In the genomic region with DNA sequence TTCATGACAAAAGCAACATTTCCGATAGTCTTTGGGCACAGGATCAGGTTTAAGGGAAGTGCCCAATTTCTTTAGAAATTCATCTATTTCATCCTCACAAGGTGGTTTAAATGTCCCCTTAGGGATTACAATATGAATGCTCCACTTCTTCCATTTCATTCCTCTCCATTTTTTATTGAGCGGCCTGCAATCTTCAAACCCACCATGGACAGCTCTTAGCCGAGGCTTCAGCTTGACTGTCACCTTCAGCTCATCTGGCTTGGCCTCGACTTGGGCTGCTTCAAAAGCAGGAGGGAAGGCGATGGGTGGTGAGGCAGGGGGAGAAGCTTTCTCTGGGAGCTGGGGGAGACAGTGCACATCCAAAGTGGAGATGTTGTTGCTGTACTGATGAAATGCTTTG, we compare ENCODE assay signal across 22 cellular contexts.
A peak's percentile ranks its signal among the peaks of the same experiment; 100 is the strongest.
DNase-seq lines count a peak whose midpoint lies in the region; ATAC-seq, FAIRE-seq and TF ChIP-seq lines count a peak whose summit lies in the region.
"Had no signal": no experiment of that assay in that cellular context is flagged by ENCODE, and none has a peak within 500 bp of the region (broad histone marks: within the 10 kb centered on the region; RNA-seq: fewer than 3 reads in every experiment).

No MANE protein-coding gene starts in this region.

- CTCF ChIA-PET in SK-N-SH (lab: Yijun Ruan, JAX) (interaction anchor here (1.0 to 1.5 kb wide), 5 partner anchors 8 to 558 kb away, joined by 4 to 5 read pairs (median 4); no protein-coding TSS in a partner anchor), GM12878 (lab: Yijun Ruan, JAX) (interaction anchor here (1.2 to 1.6 kb wide), 2 partner anchors 9 to 12 kb away, joined by 3 read pairs; no protein-coding TSS in a partner anchor), MCF 10A (lab: Yijun Ruan, JAX) (interaction anchor here (0.7 to 2.2 kb wide), 4 partner anchors 9 to 700 kb away, joined by 4 to 6 read pairs (median 6); no protein-coding TSS in a partner anchor)
- CTCF ChIA-PET in CD8-positive, alpha-beta T cell (lab: Charles Lee), result no interaction called here

- in situ Hi-C loops in GM12878 (cut with MboI), result no loop called here

- TF ChIP-seq CTCF in SK-N-SH (IDR thresholded peaks at IDR 0.05) (no peak), GM12878 (IDR thresholded peaks at IDR 0.05 in 2 of 3, conservative IDR thresholded peaks at IDR 0.05 in 1 of 3; ENCODE audit: control insufficient read depth in 2 of 3, extremely low read depth in 1 of 3, insufficient read depth in 1 of 3, low read depth in 3 of 3, low read length in 3 of 3) (no peak), progenitor cell of endocrine pancreas (IDR thresholded peaks at IDR 0.05; ENCODE audit: unreplicated experiment) (no peak), MCF 10A (IDR thresholded peaks at IDR 0.05; ENCODE audit: unreplicated experiment) (no peak)
- TF ChIP-seq CTCF in CD8-positive, alpha-beta T cell (IDR thresholded peaks at IDR 0.05), result no peak

- H3K27ac ChIP-seq in SK-N-SH (ENCODE audit: low read depth in 2 of 2, low read length in 1 of 2), result no peak overlapping the region
- H3K27ac ChIP-seq in CD8-positive, alpha-beta T cell (ENCODE audit: low read depth, low read length), result no peak overlapping the region
- no peak overlapping the region for H3K27ac ChIP-seq in GM12878 (ENCODE audit: control insufficient read depth, insufficient read depth)
- no peak overlapping the region for H3K27ac ChIP-seq in mesenchymal stem cell (ENCODE audit: low read length, poor library complexity, severe bottlenecking)
- H3K27ac ChIP-seq: BLaER1 treated with 17β-estradiol and CSF1 and Interleukin-3, amounts not matched to agents 10 nM and 100 nM had no signal

- POLR2A ChIA-PET in SK-N-SH (lab: Yijun Ruan, JAX), result interaction anchor here (1.3 kb wide), 1 partner anchor 123 kb away, joined by 3 read pairs; no protein-coding TSS in a partner anchor
- POLR2A ChIA-PET in CD8-positive, alpha-beta T cell (lab: Charles Lee), result interaction anchor here (0.8 to 1.1 kb wide), 2 partner anchors 10 to 11 kb away, joined by 3 to 4 read pairs; no protein-coding TSS in a partner anchor
- POLR2A ChIA-PET in GM12878 (lab: Charles Lee), result no interaction called here
- POLR2A ChIA-PET in MCF 10A (lab: Yijun Ruan, JAX), result interaction anchor here (0.7 kb wide), 1 partner anchor 205 kb away, joined by 3 read pairs; no protein-coding TSS in a partner anchor

- H3K36me3 ChIP-seq in SK-N-SH (replicated peaks in 1 of 2; ENCODE audit: control insufficient read depth in 1 of 2, insufficient read depth in 2 of 2, low read length in 1 of 2) (peaks cover 84 to 96% of the 10 kb centered on the region in 2 experiments), GM12878 (ENCODE audit: control insufficient read depth in 2 of 2, insufficient read depth in 2 of 2, low read length in 1 of 2) (peaks cover 21 to 66% of the 10 kb centered on the region in 2 experiments), mesenchymal stem cell (ENCODE audit: control insufficient read depth in 1 of 2, insufficient read depth in 2 of 2, low read depth in 1 of 2, low read length in 2 of 2) (peaks cover 46 to 96% of the 10 kb centered on the region in 2 experiments)
- peaks cover 42% of the 10 kb centered on the region for H3K36me3 ChIP-seq in CD8-positive, alpha-beta T cell (ENCODE audit: insufficient read depth, low read length)

- no peak overlapping the region for H3K4me3 Mint-ChIP-seq in CD8-positive, alpha-beta T cell
- H3K4me3 Mint-ChIP-seq in progenitor cell of endocrine pancreas (ENCODE audit: low read depth) (no peak overlapping the region), MCF 10A (ENCODE audit: unreplicated experiment) (no peak overlapping the region)
- H3K4me3 Mint-ChIP-seq: IgD-negative memory B cell had no signal

- DNase-seq in SK-N-SH (no peak), GM12878 (ENCODE audit: low read depth, low spot score) (no peak), progenitor cell of endocrine pancreas (ENCODE audit: low spot score, unreplicated experiment) (no peak), mesenchymal stem cell (no peak), MCF 10A (ENCODE audit: unreplicated experiment) (no peak), NCI-H2107 (lab: John Stamatoyannopoulos, UW) (no peak)
- DNase-seq in CD8-positive, alpha-beta T cell, result no peak
- DNase-seq: 8988T; AML-193; CD4-positive, CD25-positive, alpha-beta regulatory T cell; COR-L47; DMS153; DMS79 treated with DMSO at 0.1 percent for 48 hours; EL; H7 had no signal

- peak overlapping the region; percentile 14 for H3K27ac Mint-ChIP-seq in CD8-positive, alpha-beta T cell
- H3K27ac Mint-ChIP-seq in progenitor cell of endocrine pancreas, result peak overlapping the region; percentile 33
- no peak overlapping the region for H3K27ac Mint-ChIP-seq in MCF 10A (ENCODE audit: low read depth, unreplicated experiment)

- H3K36me3 Mint-ChIP-seq in CD8-positive, alpha-beta T cell, result peaks cover 79% of the 10 kb centered on the region
- H3K36me3 Mint-ChIP-seq in progenitor cell of endocrine pancreas (ENCODE audit: insufficient read depth), result peaks cover 39% of the 10 kb centered on the region
- peaks cover 81% of the 10 kb centered on the region for H3K36me3 Mint-ChIP-seq in MCF 10A (ENCODE audit: insufficient read depth, unreplicated experiment)

- FAIRE-seq in GM12878 (lab: Jason Lieb, UNC), result no peak
- FAIRE-seq: D721Med, G401.6, GM12892, GM19239 had no signal

- H3K18ac ChIP-seq in mesenchymal stem cell (ENCODE audit: low read depth in 1 of 2, low read length in 2 of 2), result no peak overlapping the region

- H3K79me2 ChIP-seq in SK-N-SH (ENCODE audit: insufficient read depth) (no peaks in the 10 kb centered on the region), GM12878 (ENCODE audit: control insufficient read depth, insufficient read depth, low read length) (no peaks in the 10 kb centered on the region)

- peaks cover 47% of the 10 kb centered on the region for H4K20me1 ChIP-seq in SK-N-SH (ENCODE audit: insufficient read depth)
- no peaks in the 10 kb centered on the region for H4K20me1 ChIP-seq in GM12878 (ENCODE audit: control insufficient read depth, insufficient read depth)

- no peak overlapping the region for H2BK15ac ChIP-seq in mesenchymal stem cell (ENCODE audit: low read depth, poor library complexity, severe bottlenecking)

- H2BK12ac ChIP-seq in mesenchymal stem cell (ENCODE audit: low read length in 2 of 2), result no peak overlapping the region

- RAD21 ChIA-PET in GM12878 (lab: Charles Lee; ENCODE audit: unreplicated experiment), result no interaction called here

- H3K9me2 ChIP-seq in SK-N-SH, result no peaks in the 10 kb centered on the region

- ATAC-seq in SK-N-SH treated with all-trans-retinoic acid at 6 μM for 48 hours (no peak), GM12878 (no peak)
- no peak for ATAC-seq in CD8-positive, alpha-beta T cell

- no peak overlapping the region for H2BK5ac ChIP-seq in mesenchymal stem cell (ENCODE audit: low read depth, low read length, poor library complexity, severe bottlenecking)

- H3K4ac ChIP-seq in mesenchymal stem cell (ENCODE audit: low read depth in 1 of 2, low read length in 2 of 2), result no peak overlapping the region

- no peak overlapping the region for H2AFZ ChIP-seq in SK-N-SH (ENCODE audit: low read depth)
- H2AFZ ChIP-seq in GM12878 (ENCODE audit: control insufficient read depth, low read depth, low read length), result no peak overlapping the region
- H2AFZ ChIP-seq in mesenchymal stem cell (ENCODE audit: low read depth, low read length), result no peak overlapping the region

- H3K27me3 ChIP-seq in SK-N-SH (ENCODE audit: insufficient read depth), result no peaks in the 10 kb centered on the region
- no peaks in the 10 kb centered on the region for H3K27me3 ChIP-seq in CD8-positive, alpha-beta T cell (ENCODE audit: insufficient read depth, low read length)
- H3K27me3 ChIP-seq in GM12878 (replicated peaks in 1 of 2; ENCODE audit: control insufficient read depth in 2 of 2, insufficient read depth in 2 of 2, low read length in 1 of 2), result no peaks in the 10 kb centered on the region
- H3K27me3 ChIP-seq in mesenchymal stem cell (ENCODE audit: control insufficient read depth in 1 of 2, insufficient read depth in 1 of 2, low read length in 2 of 2), result no peaks in the 10 kb centered on the region
- H3K27me3 ChIP-seq: BLaER1 treated with 17β-estradiol and CSF1 and Interleukin-3, amounts not matched to agents 10 nM and 100 nM had no signal

- TF ChIP-seq POLR2A in GM12878 (IDR thresholded peaks at IDR 0.05; ENCODE audit: low read depth, low read length), result no peak

- H3K14ac ChIP-seq in mesenchymal stem cell (ENCODE audit: low read length in 2 of 2), result no peak overlapping the region

- no peak overlapping the region for H3K23ac ChIP-seq in mesenchymal stem cell (ENCODE audit: low read length in 2 of 2)

- H3K27me3 Mint-ChIP-seq in CD8-positive, alpha-beta T cell (ENCODE audit: low read depth), result no peaks in the 10 kb centered on the region
- H3K27me3 Mint-ChIP-seq in progenitor cell of endocrine pancreas (no peaks in the 10 kb centered on the region), MCF 10A (ENCODE audit: insufficient read depth, unreplicated experiment) (no peaks in the 10 kb centered on the region)
- H3K27me3 Mint-ChIP-seq: CD4-positive, CD25-positive, alpha-beta regulatory T cell; IgD-negative memory B cell had no signal

- H4K91ac ChIP-seq in mesenchymal stem cell (ENCODE audit: low read length), result no peak overlapping the region

- no peak for TF ChIP-seq EP300 in SK-N-SH (IDR thresholded peaks at IDR 0.05; ENCODE audit: borderline replicate concordance in 1 of 2, low read depth in 1 of 2, low read length in 1 of 2)
- TF ChIP-seq EP300 in GM12878 (IDR thresholded peaks at IDR 0.05; ENCODE audit: borderline replicate concordance in 1 of 2, control insufficient read depth in 1 of 2, low read depth in 2 of 2, low read length in 2 of 2), result no peak

- H2BK120ac ChIP-seq in mesenchymal stem cell (ENCODE audit: low read depth, low read length), result no peak overlapping the region

- H3K4me1 Mint-ChIP-seq in CD8-positive, alpha-beta T cell (ENCODE audit: low read depth), result peaks cover 31% of the 10 kb centered on the region
- no peaks in the 10 kb centered on the region for H3K4me1 Mint-ChIP-seq in progenitor cell of endocrine pancreas (ENCODE audit: low read depth)
- peaks cover 5% of the 10 kb centered on the region for H3K4me1 Mint-ChIP-seq in MCF 10A (ENCODE audit: insufficient read depth, unreplicated experiment)

- H3K79me1 ChIP-seq in mesenchymal stem cell (replicated peaks; ENCODE audit: low read length, poor library complexity, severe bottlenecking), result peaks cover 17% of the 10 kb centered on the region

- H3K9ac ChIP-seq in SK-N-SH, result no peak overlapping the region
- no peak overlapping the region for H3K9ac ChIP-seq in GM12878 (ENCODE audit: control insufficient read depth, insufficient read depth, low read length)
- no peak overlapping the region for H3K9ac ChIP-seq in mesenchymal stem cell (ENCODE audit: low read length)
- H3K9ac ChIP-seq: BLaER1 treated with 17β-estradiol and CSF1 and Interleukin-3, amounts not matched to agents 10 nM and 100 nM had no signal

- no peak overlapping the region for H3K4me2 ChIP-seq in SK-N-SH
- H3K4me2 ChIP-seq in GM12878 (ENCODE audit: control insufficient read depth, insufficient read depth), result no peak overlapping the region
- no peak overlapping the region for H3K4me2 ChIP-seq in mesenchymal stem cell (ENCODE audit: low read length, poor library complexity, severe bottlenecking)
- H3K4me2 ChIP-seq: BLaER1 treated with 17β-estradiol and CSF1 and Interleukin-3, amounts not matched to agents 10 nM and 100 nM had no signal

- peaks cover 23% of the 10 kb centered on the region for H3F3A ChIP-seq in SK-N-SH (replicated peaks; ENCODE audit: insufficient read depth)

- 94% methylated on average over 5 of the region's 5 CpGs for WGBS in SK-N-SH (ENCODE audit: low lambda C conversion rate)
- WGBS in GM12878 (ENCODE audit: insufficient coverage, insufficient replicate concordance, low lambda C conversion rate, missing lambda C conversion rate), result 99% methylated on average over 5 of the region's 5 CpGs
- 96% methylated on average over 5 of the region's 5 CpGs for WGBS in mesenchymal stem cell

- SMC1A ChIA-PET in GM12878 (lab: Charles Lee; ENCODE audit: uncharacterized antibody, unreplicated experiment), result interaction anchor here (1.0 to 1.5 kb wide), 2 partner anchors 13 to 558 kb away, joined by 4 to 5 read pairs; no protein-coding TSS in a partner anchor

- no peak overlapping the region for H4K8ac ChIP-seq in mesenchymal stem cell (ENCODE audit: low read length)

- TF ChIP-seq RAD21 in SK-N-SH (IDR thresholded peaks at IDR 0.05; ENCODE audit: low read length) (no peak), GM12878 (IDR thresholded peaks at IDR 0.05; ENCODE audit: insufficient read depth, low read depth, low read length) (no peak)

- no TSS peak for BruUV-seq in GM12878 (replicated peaks; lab: Mats Ljungman, UMichigan)
- no TSS peak for BruUV-seq in MCF 10A (replicated peaks; lab: Mats Ljungman, UMichigan)

- H3K9me3 ChIP-seq in SK-N-SH (no peaks in the 10 kb centered on the region), GM12878 (replicated peaks; ENCODE audit: control insufficient read depth, insufficient read depth, low read length) (no peaks in the 10 kb centered on the region), mesenchymal stem cell (ENCODE audit: control insufficient read depth, low read length) (no peaks in the 10 kb centered on the region)
- no peaks in the 10 kb centered on the region for H3K9me3 ChIP-seq in CD8-positive, alpha-beta T cell (ENCODE audit: low read length)
- H3K9me3 ChIP-seq: BLaER1 treated with 17β-estradiol and CSF1 and Interleukin-3, amounts not matched to agents 10 nM and 100 nM had no signal

- H3K4me1 ChIP-seq in SK-N-SH (ENCODE audit: control insufficient read depth in 1 of 2, insufficient read depth in 2 of 2, low read depth in 1 of 2, low read length in 1 of 2), result peaks cover 12 to 13% of the 10 kb centered on the region in 2 experiments
- H3K4me1 ChIP-seq in CD8-positive, alpha-beta T cell (ENCODE audit: insufficient read depth, low read length), result peaks cover 27% of the 10 kb centered on the region
- no peaks in the 10 kb centered on the region for H3K4me1 ChIP-seq in GM12878 (ENCODE audit: control insufficient read depth, insufficient read depth, low read length)
- no peaks in the 10 kb centered on the region for H3K4me1 ChIP-seq in mesenchymal stem cell (ENCODE audit: control insufficient read depth, insufficient read depth, low read depth, low read length)

- no peaks in the 10 kb centered on the region for H3K9me3 Mint-ChIP-seq in CD8-positive, alpha-beta T cell
- H3K9me3 Mint-ChIP-seq in progenitor cell of endocrine pancreas (ENCODE audit: low read depth) (no peaks in the 10 kb centered on the region), MCF 10A (ENCODE audit: unreplicated experiment) (no peaks in the 10 kb centered on the region)
- H3K9me3 Mint-ChIP-seq: CD4-positive, CD25-positive, alpha-beta regulatory T cell; IgD-negative memory B cell had no signal

- no peak overlapping the region for H2AK5ac ChIP-seq in mesenchymal stem cell (ENCODE audit: low read length, severe bottlenecking)

- intact Hi-C loops in CD8-positive, alpha-beta T cell (cut with DNase I, micrococcal nuclease), result loop anchor here (5.0 to 10.0 kb wide), 6 partner anchors 121 to 584 kb away; a partner anchor contains a TSS
- intact Hi-C loops in GM12878 (cut with micrococcal nuclease; ENCODE audit: unreplicated experiment) (no loop called here), MCF 10A (cut with micrococcal nuclease) (loop anchor here (5.0 to 10.0 kb wide), 2 partner anchors 274 to 559 kb away; a partner anchor contains a TSS)

- H3K4me3 ChIP-seq in SK-N-SH (ENCODE audit: low read depth in 2 of 2, low read length in 1 of 2) (no peak overlapping the region), GM12878 (no peak overlapping the region), mesenchymal stem cell (ENCODE audit: insufficient read depth in 1 of 2, low read depth in 1 of 2, low read length in 2 of 2) (no peak overlapping the region)
- H3K4me3 ChIP-seq in CD8-positive, alpha-beta T cell (ENCODE audit: low read depth, low read length), result no peak overlapping the region
- H3K4me3 ChIP-seq: BLaER1 treated with 17β-estradiol and CSF1 and Interleukin-3, amounts not matched to agents 10 nM and 100 nM had no signal
